22 cellular contexts compared by ENCODE assay signal in the genomic region with DNA sequence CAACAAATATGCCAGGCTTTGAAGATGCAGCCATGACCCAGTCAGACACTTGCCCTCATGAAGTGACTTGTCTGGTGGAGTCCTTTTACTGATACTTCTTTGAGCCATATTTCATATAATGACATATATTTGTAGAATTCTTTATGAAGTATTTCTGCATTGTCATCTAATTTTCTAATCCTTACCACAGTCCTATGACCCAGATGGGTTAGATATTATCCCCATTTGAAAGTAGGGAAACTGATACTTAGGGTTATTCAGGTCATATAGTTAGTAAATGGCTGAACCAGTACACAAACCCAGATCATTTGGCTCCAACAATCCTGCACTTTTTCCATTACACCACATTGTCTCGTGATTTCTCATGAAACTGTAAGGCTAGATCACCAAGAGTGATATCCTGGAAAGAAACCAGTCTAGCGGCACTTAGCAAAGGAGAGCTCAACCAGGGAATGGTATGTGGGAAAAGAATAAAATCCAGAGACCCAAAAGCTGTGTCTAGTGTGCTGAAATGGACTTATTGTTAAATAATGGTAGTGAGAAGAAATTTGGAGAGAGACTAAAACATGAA. TPM values are rescaled to one million over a fixed set of nuclear protein-coding genes. Genes with fewer than 3 reads are reported as not detected.
A peak's percentile ranks its signal among the peaks of the same experiment; 100 is the strongest.
DNase-seq lines count a peak whose midpoint lies in the region; ATAC-seq, FAIRE-seq and TF ChIP-seq lines count a peak whose summit lies in the region.
"Had no signal": no experiment of that assay in that cellular context is flagged by ENCODE, and none has a peak within 500 bp of the region (broad histone marks: within the 10 kb centered on the region; RNA-seq: fewer than 3 reads in every experiment).

No MANE protein-coding gene starts in this region.

- ATAC-seq in HepG2 (no peak), right lobe of liver (no peak), upper lobe of right lung (no peak), left ventricle myocardium superior (no peak)
- ATAC-seq: GM12878, Panc1 had no signal

- no peaks in the 10 kb centered on the region for H3K27me3 ChIP-seq in HepG2 (ENCODE audit: control insufficient read depth in 1 of 2, insufficient read depth in 2 of 2, low read length in 2 of 2)
- H3K27me3 ChIP-seq in right lobe of liver = no peaks in the 10 kb centered on the region
- H3K27me3 ChIP-seq in SK-N-SH (ENCODE audit: insufficient read depth) = no peaks in the 10 kb centered on the region
- no peaks in the 10 kb centered on the region for H3K27me3 ChIP-seq in upper lobe of right lung
- H3K27me3 ChIP-seq: MG63 had no signal

- H4K20me1 ChIP-seq in HepG2 (ENCODE audit: insufficient read depth, low read length) = 0 out of 2 replicates have a peak, but pooled peaks cover 4% of the 10 kb centered on the region
- H4K20me1 ChIP-seq in SK-N-SH (ENCODE audit: insufficient read depth) = no peaks in the 10 kb centered on the region

- TF ChIP-seq EP300 in HepG2 (IDR thresholded peaks at IDR 0.05; ENCODE audit: low read depth in 2 of 2, low read length in 2 of 2) = no peak
- TF ChIP-seq EP300 in HepG2 (CRISPR knock-in tag; IDR thresholded peaks at IDR 0.05; ENCODE audit: borderline replicate concordance) = no peak
- TF ChIP-seq EP300 in SK-N-SH (IDR thresholded peaks at IDR 0.05; ENCODE audit: borderline replicate concordance in 1 of 2, low read depth in 1 of 2, low read length in 1 of 2) = no peak

- no peak overlapping the region for H3K4me3 ChIP-seq in HepG2 (replicated peaks in 1 of 3; ENCODE audit: insufficient read depth in 1 of 3, low read depth in 2 of 3, low read length in 3 of 3)
- H3K4me3 ChIP-seq in right lobe of liver = no peak overlapping the region
- H3K4me3 ChIP-seq in LNCaP clone FGC (ENCODE audit: low read depth, low read length) = no peak overlapping the region
- H3K4me3 ChIP-seq in SK-N-SH (ENCODE audit: low read depth in 2 of 2, low read length in 1 of 2) = no peak overlapping the region
- no peak overlapping the region for H3K4me3 ChIP-seq in upper lobe of right lung
- H3K4me3 ChIP-seq: GM12878, MG63 had no signal

- no peak for TF ChIP-seq CTCF in HepG2 (CRISPR knock-in tag; IDR thresholded peaks at IDR 0.05)
- no peak for TF ChIP-seq CTCF in right lobe of liver (IDR thresholded peaks at IDR 0.05)
- no peak for TF ChIP-seq CTCF in LNCaP clone FGC (IDR thresholded peaks at IDR 0.05; ENCODE audit: control insufficient read depth, extremely low read depth, insufficient read depth)
- TF ChIP-seq CTCF in SK-N-SH (IDR thresholded peaks at IDR 0.05) = no peak
- no peak for TF ChIP-seq CTCF in upper lobe of right lung (IDR thresholded peaks at IDR 0.05)

- no peak for TF ChIP-seq RAD21 in HepG2 (CRISPR knock-in tag; IDR thresholded peaks at IDR 0.05)
- no peak for TF ChIP-seq RAD21 in SK-N-SH (IDR thresholded peaks at IDR 0.05; ENCODE audit: low read length)

- H3K79me2 ChIP-seq in HepG2 (ENCODE audit: insufficient read depth, low read length) (peaks cover 6% of the 10 kb centered on the region), SK-N-SH (ENCODE audit: insufficient read depth) (peaks cover 3% of the 10 kb centered on the region; the same call in 1 of the 2 replicates)

- H3K36me3 ChIP-seq in HepG2 (replicated peaks in 1 of 2; ENCODE audit: control insufficient read depth in 1 of 2, insufficient read depth in 2 of 2, low read length in 2 of 2) (no peaks in the 10 kb centered on the region), right lobe of liver (no peaks in the 10 kb centered on the region), SK-N-SH (replicated peaks in 1 of 2; ENCODE audit: control insufficient read depth in 1 of 2, insufficient read depth in 2 of 2, low read length in 1 of 2) (no peaks in the 10 kb centered on the region), upper lobe of right lung (no peaks in the 10 kb centered on the region)
- H3K36me3 ChIP-seq: MG63 had no signal

- H3K4me2 ChIP-seq in HepG2 (ENCODE audit: low read depth, low read length) = no peak overlapping the region
- H3K4me2 ChIP-seq in SK-N-SH = no peak overlapping the region; the same call in 1 of the 2 replicates

- H3K9me3 ChIP-seq in HepG2 (ENCODE audit: low read length) (no peaks in the 10 kb centered on the region), right lobe of liver (no peaks in the 10 kb centered on the region), SK-N-SH (no peaks in the 10 kb centered on the region), upper lobe of right lung (no peaks in the 10 kb centered on the region)
- H3K9me3 ChIP-seq: MG63 had no signal

- H3K9me2 ChIP-seq in SK-N-SH = no peaks in the 10 kb centered on the region

- in situ Hi-C loops in HepG2 (cut with HindIII; ENCODE audit: extremely low pct_ligation_motif_present, low pct_unique_long_range_greater_than_20kb) = no loop called here

- POLR2A ChIA-PET in HepG2 (lab: Yijun Ruan, JAX) = no interaction called here
- POLR2A ChIA-PET in SK-N-SH (lab: Yijun Ruan, JAX) = no interaction called here

- FAIRE-seq in HepG2 (lab: Jason Lieb, UNC) = no peak
- FAIRE-seq: A204.1, GM12878 had no signal

- H2AFZ ChIP-seq in HepG2 (ENCODE audit: low read length) (no peak overlapping the region), SK-N-SH (ENCODE audit: low read depth) (no peak overlapping the region)

- TF ChIP-seq POLR2A in HepG2 (IDR thresholded peaks at IDR 0.05; ENCODE audit: insufficient read depth in 1 of 2, low read depth in 2 of 2, low read length in 2 of 2) (no peak), right lobe of liver (IDR thresholded peaks at IDR 0.05) (no peak)

- H3K27ac ChIP-seq in HepG2 (ENCODE audit: extremely low read length, insufficient read depth, low read length) (no peak overlapping the region), right lobe of liver (no peak overlapping the region), SK-N-SH (ENCODE audit: low read depth in 2 of 2, low read length in 1 of 2) (no peak overlapping the region), upper lobe of right lung (no peak overlapping the region)
- H3K27ac ChIP-seq: HL-60 had no signal

- H3K4me1 ChIP-seq in HepG2 (ENCODE audit: insufficient read depth, low read length) (peaks cover 13% of the 10 kb centered on the region), right lobe of liver (no peaks in the 10 kb centered on the region), SK-N-SH (ENCODE audit: control insufficient read depth in 1 of 2, insufficient read depth in 2 of 2, low read depth in 1 of 2, low read length in 1 of 2) (peaks cover 0 to 11% of the 10 kb centered on the region in 2 experiments; a peak in 1 of 4 replicates), upper lobe of right lung (peaks cover 12% of the 10 kb centered on the region)

- TSS peak; percentile 30 for BruUV-seq in HepG2 (replicated peaks; lab: Mats Ljungman, UMichigan)

- intact Hi-C loops in HepG2 (cut with micrococcal nuclease; ENCODE audit: unreplicated experiment) (no loop called here), right lobe of liver (cut with DNase I) (no loop called here), upper lobe of right lung (cut with DNase I) (no loop called here), left ventricle myocardium superior (cut with micrococcal nuclease) (no loop called here)

- 98% methylated on average over 2 of the region's 2 CpGs for WGBS in HepG2 (ENCODE audit: low lambda C conversion rate)
- 93% methylated on average over 2 of the region's 2 CpGs for WGBS in right lobe of liver (ENCODE audit: insufficient coverage, low coverage, low lambda C conversion rate, missing lambda C conversion rate)
- 71% methylated on average over 2 of the region's 2 CpGs for WGBS in SK-N-SH (ENCODE audit: low lambda C conversion rate)

- H3F3A ChIP-seq in SK-N-SH (replicated peaks; ENCODE audit: insufficient read depth) = peaks cover 3% of the 10 kb centered on the region

- H3K9ac ChIP-seq in HepG2 (ENCODE audit: insufficient read depth, low read depth, low read length) (no peak overlapping the region), SK-N-SH (no peak overlapping the region)

- DNase-seq in HepG2 (ENCODE audit: low spot score) (no peak), right lobe of liver (no peak), LNCaP clone FGC (ENCODE audit: low read depth) (peak; percentile 62), fibroblast of peridontal ligament (ENCODE audit: extremely low read depth) (peak; percentile 12), SK-N-SH (no peak), upper lobe of right lung (no peak), left ventricle myocardium superior (no peak)
- no peak for DNase-seq in activated naive CD4-positive, alpha-beta T cell (lab: John Stamatoyannopoulos, UW)
- DNase-seq: DMS79; GOT3; Karpas-422; MG63; NCI-H1417; NCI-H1694 treated with DMSO at 0.1 percent for 48 hours; NCI-H2081 treated with DMSO at 0.1 percent for 48 hours; NCI-H510A; NCI-H774; NK-92 treated with Interleukin-12 subunit alpha and Interleukin-12 subunit beta, amount 100 ng/mL, for 24 hours had no signal

- CTCF ChIA-PET in HepG2 (lab: Yijun Ruan, JAX; ENCODE audit: low intra/inter-chr PET ratio, low total read pairs) = no interaction called here
- CTCF ChIA-PET in SK-N-SH (lab: Yijun Ruan, JAX) = no interaction called here

RNA-seq across cellular contexts. Expression of a gene that starts 49.6 kb away (rescaled TPM):
- total RNA-seq in HepG2 (2016; rRNA removed; fragmentation: Illumina TruSeq; extraction: Trizol) (19.8 and 26.5 TPM in 2 replicates), right lobe of liver (10 to 100 TPM in 5 of 6 experiments, 1 to 10 TPM in 1; 9.6 to 15.6 (median 12.3) TPM), upper lobe of right lung (23.9 TPM), left ventricle myocardium superior (19.3 TPM)
- total RNA-seq in HepG2 (2016; cell fraction: cytosol; rRNA removed; fragmentation: Illumina TruSeq; extraction: Trizol; ENCODE audit: low read depth) = 3.3 and 4.1 TPM in 2 replicates
- total RNA-seq in HepG2 (2016; cell fraction: insoluble cytoplasmic fraction; rRNA removed; fragmentation: Illumina TruSeq; extraction: Trizol) = 19.0 and 25.7 TPM in 2 replicates
- 13.4 and 14.6 TPM in 2 replicates for total RNA-seq in HepG2 (2016; cell fraction: membrane; rRNA removed; fragmentation: Illumina TruSeq; extraction: Trizol)
- 27.9 and 35.0 TPM in 2 replicates for total RNA-seq in HepG2 (2016; cell fraction: nucleus; rRNA removed; fragmentation: Illumina TruSeq; extraction: Trizol)
- polyA plus RNA-seq in HepG2 (2011; rRNA removed) (8.8 and 9.2 TPM in 2 replicates), SK-N-SH (2012; rRNA removed) (4.1 and 5.4 TPM in 2 replicates)
- polyA plus RNA-seq in HepG2 (2011; cell fraction: cytosol; rRNA removed) = 4.6 and 7.0 TPM in 2 replicates
- polyA plus RNA-seq in HepG2 (2011; cell fraction: nucleus; rRNA removed) = 5.3 and 5.9 TPM in 2 replicates
- polyA plus RNA-seq in HepG2 (2012) = 10.4 and 11.2 TPM in 2 replicates
- 0.58 and 0.62 TPM in 2 replicates for polyA plus RNA-seq in HepG2 (2016; cell fraction: cytosol; fragmentation: Illumina TruSeq; extraction: Trizol; ENCODE audit: low read depth)
- polyA plus RNA-seq in HepG2 (2016; cell fraction: insoluble cytoplasmic fraction; fragmentation: Illumina TruSeq; extraction: Trizol; ENCODE audit: low read depth) = 14.8 and 15.6 TPM in 2 replicates
- 3.3 and 3.5 TPM in 2 replicates for polyA plus RNA-seq in HepG2 (2016; cell fraction: membrane; fragmentation: Illumina TruSeq; extraction: Trizol; ENCODE audit: low read depth)
- 9.2 and 10.0 TPM in 2 replicates for polyA plus RNA-seq in HepG2 (2016; cell fraction: nucleus; fragmentation: Illumina TruSeq; extraction: Trizol; ENCODE audit: insufficient read depth, low read depth)
- 16.7 and 18.2 TPM in 2 replicates for polyA minus RNA-seq in HepG2 (2011; rRNA and poly(A)+ RNA removed; ENCODE audit: low replicate concordance)
- polyA minus RNA-seq in HepG2 (2011; cell fraction: cytosol; rRNA and poly(A)+ RNA removed) = 14.9 and 17.9 TPM in 2 replicates
- polyA minus RNA-seq in HepG2 (2011; cell fraction: nucleus; rRNA and poly(A)+ RNA removed) = 61.9 and 62.7 TPM in 2 replicates
- 5.9 and 6.4 TPM in 2 replicates for polyA plus RNA-seq in SK-N-SH (2012; cell fraction: cytosol; rRNA removed)
- 2.5 and 5.3 TPM in 2 replicates for polyA plus RNA-seq in SK-N-SH (2012; cell fraction: nucleus; rRNA removed)

Comparison
In these comparisons a context has a peak if more than half of its experiments do, and no peak if none do; other contexts are left out.
1. DNase-seq: peak in LNCaP clone FGC (single experiment) and fibroblast of peridontal ligament (single experiment); none in HepG2 (single experiment), right lobe of liver (0 of 3), activated naive CD4-positive, alpha-beta T cell (0 of 4), SK-N-SH (single experiment), upper lobe of right lung (single experiment) and left ventricle myocardium superior (single experiment).